Comparison of ENCODE assay signal across 14 cellular contexts in the genomic region with DNA sequence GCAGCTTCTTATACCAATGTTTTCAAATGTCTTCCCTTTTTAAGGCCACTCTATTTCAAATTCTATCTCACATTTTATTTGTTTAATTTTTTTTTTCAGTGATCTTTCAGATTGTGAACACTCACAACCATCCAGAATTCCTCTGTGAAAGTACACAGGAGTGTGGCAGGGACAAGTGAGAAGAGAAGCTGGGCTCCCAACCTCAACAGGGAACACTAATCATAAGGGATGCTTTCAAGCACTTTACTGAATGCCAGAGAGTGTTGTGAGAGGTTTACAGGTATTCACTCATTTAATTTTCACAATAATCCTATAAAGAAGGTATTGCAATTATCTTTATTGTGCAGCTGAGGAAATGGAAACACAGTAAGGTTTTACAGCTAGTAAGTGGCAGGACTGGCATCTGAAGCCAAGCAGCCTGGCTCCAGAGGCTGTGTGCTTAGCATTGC.
DNase-seq lines count a peak whose midpoint lies in the region; ATAC-seq, FAIRE-seq and TF ChIP-seq lines count a peak whose summit lies in the region.
"Had no signal": no experiment of that assay in that cellular context is flagged by ENCODE, and none has a peak within 500 bp of the region (broad histone marks: within the 10 kb centered on the region; RNA-seq: fewer than 3 reads in every experiment).

No MANE protein-coding gene starts in this region.

- no peak overlapping the region for H2BK120ac ChIP-seq in H1 (replicated peaks; ENCODE audit: low read depth, low read length)

- no peak overlapping the region for H3K4me2 ChIP-seq in H1 (ENCODE audit: insufficient read depth in 1 of 2, low read depth in 2 of 2, low read length in 2 of 2)

- H3K27ac ChIP-seq in H1 (ENCODE audit: low read depth, low read length) (no peak overlapping the region), pancreas (no peak overlapping the region), SJCRH30 (no peak overlapping the region)
- no peak overlapping the region for H3K27ac ChIP-seq in effector memory CD4-positive, alpha-beta T cell (ENCODE audit: insufficient read depth, low read length, poor library complexity, severe bottlenecking)
- H3K27ac ChIP-seq: parathyroid adenoma, Peyer's patch had no signal

- H3K4me3 ChIP-seq in H1 (ENCODE audit: extremely low read depth in 1 of 4, insufficient read depth in 2 of 4, low read depth in 3 of 4, low read length in 4 of 4), result no peak overlapping the region
- H3K4me3 ChIP-seq in pancreas, result no peak overlapping the region
- no peak overlapping the region for H3K4me3 ChIP-seq in effector memory CD4-positive, alpha-beta T cell (ENCODE audit: insufficient read depth, low read depth, low read length, poor library complexity, severe bottlenecking)
- no peak overlapping the region for H3K4me3 ChIP-seq in SJCRH30
- H3K4me3 ChIP-seq: Peyer's patch had no signal

- no peak overlapping the region for H2AFZ ChIP-seq in H1 (ENCODE audit: low read length)
- H2AFZ ChIP-seq: parathyroid adenoma had no signal

- H2BK20ac ChIP-seq in H1 (ENCODE audit: low read length), result no peak overlapping the region

- H3K36me3 ChIP-seq in H1 (ENCODE audit: control insufficient read depth in 2 of 4, insufficient read depth in 4 of 4, low read length in 3 of 4), result no peaks in the 10 kb centered on the region
- no peaks in the 10 kb centered on the region for H3K36me3 ChIP-seq in pancreas
- no peaks in the 10 kb centered on the region for H3K36me3 ChIP-seq in effector memory CD4-positive, alpha-beta T cell (ENCODE audit: control insufficient read depth, insufficient read depth, low read length)
- H3K36me3 ChIP-seq in SJCRH30, result no peaks in the 10 kb centered on the region
- H3K36me3 ChIP-seq: Peyer's patch had no signal

- H3K79me1 ChIP-seq in H1 (ENCODE audit: low read depth, low read length), result no peaks in the 10 kb centered on the region

- no peak overlapping the region for H4K5ac ChIP-seq in H1 (ENCODE audit: insufficient read length, low read depth, low read length)

- no peak overlapping the region for H3K14ac ChIP-seq in H1 (ENCODE audit: insufficient read length)

- H3K23ac ChIP-seq in H1 (ENCODE audit: insufficient read length), result no peak overlapping the region

- H3K18ac ChIP-seq in H1 (ENCODE audit: extremely low read depth, low read length), result no peak overlapping the region

- no peak for TF ChIP-seq EP300 in H1 (IDR thresholded peaks at IDR 0.05; ENCODE audit: borderline replicate concordance in 1 of 2, low read depth in 2 of 2, low read length in 2 of 2)

- TF ChIP-seq POLR2A in H1 (IDR thresholded peaks at IDR 0.05; ENCODE audit: control extremely low read depth in 1 of 2, low read depth in 2 of 2, low read length in 2 of 2), result no peak

- no peaks in the 10 kb centered on the region for H3K79me2 ChIP-seq in H1 (ENCODE audit: control insufficient read depth in 1 of 2, insufficient read depth in 2 of 2, low read length in 2 of 2)
- H3K79me2 ChIP-seq: parathyroid adenoma had no signal

- H3K56ac ChIP-seq in H1 (replicated peaks; ENCODE audit: insufficient read length, low read depth, low read length), result no peak overlapping the region

- H4K91ac ChIP-seq in H1 (replicated peaks; ENCODE audit: insufficient read length, low read length), result no peak overlapping the region

- no peaks in the 10 kb centered on the region for H3K23me2 ChIP-seq in H1 (ENCODE audit: low read depth, low read length)

- no peak overlapping the region for H2BK15ac ChIP-seq in H1 (ENCODE audit: low read length)

- CTCF ChIA-PET in H1 (lab: Charles Lee; ENCODE audit: partially characterized antibody), result interaction anchor here (0.6 to 0.7 kb wide), 2 partner anchors 10 to 94 kb away, joined by 3 read pairs; no protein-coding TSS in a partner anchor

- FAIRE-seq in H1 (lab: Jason Lieb, UNC) (no peak), pancreas (lab: Jason Lieb, UNC) (no peak), frontal cortex (lab: Jason Lieb, UNC) (no peak)
- FAIRE-seq: bronchial epithelial cell, kidney had no signal

- H2BK5ac ChIP-seq in H1 (ENCODE audit: low read depth, low read length), result no peak overlapping the region

- H3K4ac ChIP-seq in H1 (replicated peaks; ENCODE audit: insufficient read length, low read depth, low read length), result no peak overlapping the region

- H3K9me3 ChIP-seq in H1 (ENCODE audit: insufficient read depth in 2 of 2, low read depth in 1 of 2, low read length in 1 of 2) (no peaks in the 10 kb centered on the region), pancreas (no peaks in the 10 kb centered on the region), SJCRH30 (replicated peaks) (no peaks in the 10 kb centered on the region)
- no peaks in the 10 kb centered on the region for H3K9me3 ChIP-seq in effector memory CD4-positive, alpha-beta T cell (ENCODE audit: control insufficient read depth, low read length)
- H3K9me3 ChIP-seq: Peyer's patch had no signal

- no peak overlapping the region for H3K9ac ChIP-seq in H1 (replicated peaks in 1 of 4; ENCODE audit: extremely low read depth in 1 of 4, low read depth in 3 of 4, low read length in 3 of 4)
- H3K9ac ChIP-seq: parathyroid adenoma had no signal

- no peaks in the 10 kb centered on the region for H4K20me1 ChIP-seq in H1 (replicated peaks in 1 of 2; ENCODE audit: control insufficient read depth in 1 of 2, insufficient read depth in 2 of 2, low read length in 2 of 2)

- H3K4me1 ChIP-seq in H1 (replicated peaks in 1 of 4; ENCODE audit: control insufficient read depth in 3 of 4, insufficient read depth in 4 of 4, low read length in 3 of 4), result no peaks in the 10 kb centered on the region; a peak in 2 of 7 replicates
- peaks cover 0 to 3% (median 0%) of the 10 kb centered on the region in 3 donors for H3K4me1 ChIP-seq in pancreas
- no peaks in the 10 kb centered on the region for H3K4me1 ChIP-seq in effector memory CD4-positive, alpha-beta T cell (ENCODE audit: control insufficient read depth, insufficient read depth, low read length, poor library complexity, severe bottlenecking)
- no peaks in the 10 kb centered on the region for H3K4me1 ChIP-seq in SJCRH30
- H3K4me1 ChIP-seq: Peyer's patch had no signal

- TF ChIP-seq RAD21 in H1 (IDR thresholded peaks at IDR 0.05 in 1 of 2, conservative IDR thresholded peaks at IDR 0.05 in 1 of 2; ENCODE audit: low read depth in 2 of 2, low read length in 2 of 2), result no peak

- H4K8ac ChIP-seq in H1 (ENCODE audit: extremely low read depth, insufficient read depth, low read length), result no peak overlapping the region

- ATAC-seq in pancreas, result peak in 3 of 4 donors; percentile 55 to 77 (median 64)

- DNase-seq in DMS53 treated with DMSO at 0.1 percent for 48 hours (lab: John Stamatoyannopoulos, UW; ENCODE audit: unreplicated experiment), result peak; percentile 26
- DNase-seq in NCI-H446 (lab: John Stamatoyannopoulos, UW), result peak; percentile 19 to 58
- no peak for DNase-seq in H1 (ENCODE audit: low read depth in 1 of 2, low spot score in 2 of 2)
- peak in 1 of 6 donors; percentile 19 for DNase-seq in pancreas
- DNase-seq in central memory CD4-positive, alpha-beta T cell, result no peak
- no peak for DNase-seq in frontal cortex (ENCODE audit: low spot score in 2 of 2)
- DNase-seq in effector memory CD4-positive, alpha-beta T cell, result no peak
- DNase-seq in SJCRH30, result no peak
- DNase-seq: activated T-cell treated with anti-CD3 and anti-CD28 coated beads, Interleukin-2, amount 50 U/mL, for 1 hour; kidney; NCI-H1048; Peyer's patch had no signal

- H3K27me3 ChIP-seq in H1 (replicated peaks in 1 of 4; ENCODE audit: control insufficient read depth in 3 of 4, extremely low read depth in 1 of 4, insufficient read depth in 3 of 4, low read length in 3 of 4), result no peaks in the 10 kb centered on the region
- H3K27me3 ChIP-seq in pancreas, result no peaks in the 10 kb centered on the region
- H3K27me3 ChIP-seq in effector memory CD4-positive, alpha-beta T cell (replicated peaks; ENCODE audit: control insufficient read depth, insufficient read depth, low read length, poor library complexity, severe bottlenecking), result no peaks in the 10 kb centered on the region
- no peaks in the 10 kb centered on the region for H3K27me3 ChIP-seq in SJCRH30
- H3K27me3 ChIP-seq: Peyer's patch had no signal

- POLR2A ChIA-PET in H1 (lab: Charles Lee; ENCODE audit: partially characterized antibody), result interaction anchor here (0.7 kb wide), 1 partner anchor 443 kb away, joined by 3 read pairs; no protein-coding TSS in a partner anchor

- no peak for TF ChIP-seq CTCF in H1 (IDR thresholded peaks at IDR 0.05; ENCODE audit: control extremely low read depth in 1 of 3, insufficient read depth in 1 of 3, low read depth in 1 of 3, low read length in 3 of 3)
- no peak for TF ChIP-seq CTCF in pancreas (IDR thresholded peaks at IDR 0.05)

- intact Hi-C loops in pancreas (cut with DNase I), result no loop called here

- H2AK5ac ChIP-seq in H1 (ENCODE audit: low read depth, low read length), result no peak overlapping the region

- no peak overlapping the region for H2BK12ac ChIP-seq in H1 (ENCODE audit: low read depth, low read length)

TF ChIP-seq in H1, 55 proteins besides CTCF, POLR2A, EP300 and RAD21:
- TF ChIP-seq CEBPB (IDR thresholded peaks at IDR 0.05; ENCODE audit: low read depth, low read length) (peak; percentile 49; the same call in 1 of the 2 replicates), BACH1 (IDR thresholded peaks at IDR 0.05; ENCODE audit: low read length) (no peak)

Comparison
In these comparisons a context has a peak if more than half of its experiments do, and no peak if none do; other contexts are left out.
1. DNase-seq: peak in DMS53 treated with DMSO at 0.1 percent for 48 hours (single experiment) and NCI-H446 (2 of 2); none in H1 (0 of 2), central memory CD4-positive, alpha-beta T cell (single experiment), frontal cortex (0 of 2), effector memory CD4-positive, alpha-beta T cell (0 of 3) and SJCRH30 (0 of 2).